In the genomic region with DNA sequence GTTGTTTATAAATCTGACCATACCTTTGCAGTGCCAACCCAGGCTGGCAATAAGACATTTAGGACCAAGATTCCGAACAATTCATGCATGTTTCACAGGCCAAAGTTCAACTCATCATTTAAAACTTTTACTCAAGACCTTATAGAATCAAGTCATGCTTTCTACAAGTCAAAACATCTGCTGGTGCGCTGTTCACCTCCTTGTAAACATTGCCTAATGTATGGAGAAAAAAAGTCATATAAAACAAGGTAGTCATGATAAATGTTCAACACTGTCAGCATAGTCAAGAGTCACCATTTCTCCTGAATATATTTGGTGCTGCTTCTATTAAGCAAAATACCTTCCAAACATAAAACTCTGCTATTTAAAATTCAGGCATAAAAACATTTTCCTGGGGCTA, we compare ENCODE assay signal across 25 cellular contexts.
"Had no signal": no experiment of that assay in that cellular context is flagged by ENCODE, and none has a peak within 500 bp of the region (broad histone marks: within the 10 kb centered on the region; RNA-seq: fewer than 3 reads in every experiment).

No MANE protein-coding gene starts in this region.

- H3K4me2 ChIP-seq: smooth muscle cell had no signal

- H3K9me3 ChIP-seq: lower lobe of right lung, neutrophil, pancreas, right lobe of liver, stomach, thyroid gland had no signal

- H3K36me3 Mint-ChIP-seq: natural killer cell had no signal

- H3K4me3 Mint-ChIP-seq: immature natural killer cell, natural killer cell, neural crest cell had no signal

- H3K27me3 Mint-ChIP-seq: progenitor cell of endocrine pancreas had no signal

- H3K36me3 ChIP-seq: lower lobe of right lung, neutrophil, pancreas, right lobe of liver, stomach, thyroid gland had no signal

- H3K4me1 ChIP-seq: lower lobe of right lung, pancreas, right lobe of liver, stomach, thyroid gland had no signal

- DNase-seq: cerebellar nuclear complex; cortex of kidney; dorsolateral prefrontal cortex; effector CD4-positive, alpha-beta T cell; erythroblast; hypothalamus; immature natural killer cell; islet precursor cell; left ventricle myocardium superior; lower lobe of right lung; natural killer cell; pancreas; right lobe of liver; stimulated activated CD4-positive, alpha-beta T cell treated with anti-CD3 and anti-CD28 coated beads, Interleukin-12 subunit alpha, Interleukin-12 subunit beta, amount 100 ng/mL, for 4 hours; stimulated activated CD4-positive, alpha-beta T cell treated with anti-CD3 and anti-CD28 coated beads, Interleukin-1b, Interleukin-23, amount 100 ng/mL, for 48 hours; stimulated activated CD4-positive, alpha-beta T cell treated with anti-CD3 and anti-CD28 coated beads, Interleukin-4, amount 100 ng/mL, for 1 hour; stimulated activated CD8-positive, alpha-beta memory T cell treated with anti-CD3 and anti-CD28 coated beads, Interleukin-4, amount 100 ng/mL, for 48 hours; stimulated activated naive CD4-positive, alpha-beta T cell treated with Interleukin-2 at 50 U/mL for 16 hours; stomach; thyroid gland; trophoblast cell had no signal

- H3K27ac ChIP-seq: dorsolateral prefrontal cortex, lower lobe of right lung, neutrophil, pancreas, right lobe of liver, stomach, thyroid gland had no signal

- H3K4me3 ChIP-seq: dorsolateral prefrontal cortex, lower lobe of right lung, pancreas, right lobe of liver, smooth muscle cell, stomach, thyroid gland had no signal

- H3K4me1 Mint-ChIP-seq: neural crest cell had no signal

- H3K27ac Mint-ChIP-seq: immature natural killer cell, natural killer cell, progenitor cell of endocrine pancreas had no signal

- H3K9me3 Mint-ChIP-seq: natural killer cell, neural crest cell had no signal

- H3K27me3 ChIP-seq: dorsolateral prefrontal cortex, neutrophil, pancreas, right lobe of liver, stomach, thyroid gland had no signal
